22 cellular contexts compared by ENCODE assay signal in the genomic region with DNA sequence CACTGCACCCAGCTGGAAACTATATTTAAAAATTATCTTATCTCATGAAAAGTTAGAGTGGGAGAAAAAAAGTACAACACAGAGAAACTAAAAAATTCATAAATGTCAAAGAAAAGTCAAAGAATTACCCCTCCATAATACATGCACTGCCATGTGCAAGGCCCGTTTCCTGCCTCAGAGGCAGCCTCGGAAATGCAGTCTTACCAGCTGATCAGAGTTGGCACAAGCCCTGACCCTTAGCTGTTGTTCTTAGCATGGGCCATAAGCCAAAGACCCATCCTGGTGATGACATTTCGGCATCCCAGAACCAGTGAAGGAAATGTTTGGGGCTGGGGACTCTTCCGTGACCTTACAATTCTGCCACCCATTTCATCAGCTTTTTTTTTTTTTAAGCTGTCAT.
"Had no signal": no experiment of that assay in that cellular context is flagged by ENCODE, and none has a peak within 500 bp of the region (broad histone marks: within the 10 kb centered on the region; RNA-seq: fewer than 3 reads in every experiment).

No MANE protein-coding gene starts in this region.

- H3K27ac ChIP-seq: dorsolateral prefrontal cortex, gastrocnemius medialis, neutrophil, pancreas, sigmoid colon, stomach, thyroid gland, vagina had no signal

- ATAC-seq: gastrocnemius medialis; left colon; natural killer cell; pancreas; stimulated activated effector memory CD8-positive, alpha-beta T cell treated with anti-CD3 and anti-CD28 coated beads, Interleukin-12 subunit alpha, Interleukin-12 subunit beta, amount 100 ng/mL, for 72 hours had no signal

- H3K27me3 ChIP-seq: dorsolateral prefrontal cortex, gastrocnemius medialis, neutrophil, pancreas, sigmoid colon, stomach, thyroid gland, vagina had no signal

- H3K4me1 ChIP-seq: gastrocnemius medialis, pancreas, sigmoid colon, stomach, thyroid gland, vagina had no signal

- H3K4me3 ChIP-seq: dorsolateral prefrontal cortex, gastrocnemius medialis, lung, pancreas, sigmoid colon, stomach, thyroid gland, vagina had no signal

- DNase-seq: cortex of kidney; dorsolateral prefrontal cortex; effector CD4-positive, alpha-beta T cell; foreskin fibroblast; gastrocnemius medialis; head of caudate nucleus; hippocampal formation; left colon; natural killer cell; pancreas; retina; sigmoid colon; stimulated activated CD4-positive, alpha-beta T cell treated with anti-CD3 and anti-CD28 coated beads, Interleukin-2, amount 100 ng/mL, for 24 hours; stimulated activated CD4-positive, alpha-beta T cell treated with anti-CD3 and anti-CD28 coated beads, Interleukin-4, amount 100 ng/mL, for 24 hours; stimulated activated naive CD4-positive, alpha-beta T cell treated with Interleukin-2 at 50 U/mL for 16 hours; stomach; thyroid gland; trophoblast cell had no signal

- H3K9me3 ChIP-seq: gastrocnemius medialis, neutrophil, pancreas, sigmoid colon, stomach, thyroid gland, vagina had no signal

- H3K36me3 ChIP-seq: gastrocnemius medialis, neutrophil, pancreas, sigmoid colon, stomach, thyroid gland, vagina had no signal
